ENCODE assay signal across 8 cellular contexts in genomic region chr17:75524971-75525805, GRCh38. TPM values are rescaled to one million over a fixed set of nuclear protein-coding genes. Genes with fewer than 3 reads are reported as not detected.
DNase-seq lines count a peak whose midpoint lies in the region; ATAC-seq and TF ChIP-seq lines count a peak whose summit lies in the region.

Gene LLGL2, plus strand, starts transcription at chr17:75525697. Its CDS starts 17,730 bp downstream, at chr17:75543427.

- H3K23ac ChIP-seq in mesenchymal stem cell (ENCODE audit: low read length in 2 of 2): peak within 1 kb of the TSS in 1 of 2 experiments; percentile 99

- H3K14ac ChIP-seq in mesenchymal stem cell (ENCODE audit: low read length in 2 of 2): no peak within 1 kb of the TSS

- H3K36me3 ChIP-seq in ectodermal cell (ENCODE audit: control insufficient read depth, insufficient read depth, low read length) (peaks cover 3% of the 10 kb centered on the region), mesenchymal stem cell (ENCODE audit: control insufficient read depth in 1 of 2, insufficient read depth in 2 of 2, low read depth in 1 of 2, low read length in 2 of 2) (peaks cover 0 to 33% of the 10 kb centered on the region in 2 experiments)

- H3K79me1 ChIP-seq in mesenchymal stem cell (replicated peaks; ENCODE audit: low read length, poor library complexity, severe bottlenecking): no peaks in the 10 kb centered on the region

- H3K27ac ChIP-seq in ectodermal cell (ENCODE audit: insufficient read depth, low read depth, low read length, poor library complexity, severe bottlenecking) (peak within 1 kb of the TSS; percentile 44), mesenchymal stem cell (ENCODE audit: low read length, poor library complexity, severe bottlenecking) (no peak within 1 kb of the TSS)

- H2BK15ac ChIP-seq in mesenchymal stem cell (ENCODE audit: low read depth, poor library complexity, severe bottlenecking): peak within 1 kb of the TSS; percentile 64

- peak; percentile 19 for TF ChIP-seq CTCF in AG09319 (IDR thresholded peaks at IDR 0.05; ENCODE audit: low read depth, low read length)

- H3K4me2 ChIP-seq in mesenchymal stem cell (ENCODE audit: low read length, poor library complexity, severe bottlenecking): peak within 1 kb of the TSS; percentile 84

- no peak within 1 kb of the TSS for H3K9ac ChIP-seq in mesenchymal stem cell (ENCODE audit: low read length)

- DNase-seq in AG09319 (ENCODE audit: extremely low read depth, low read depth) (no peak), GM19238 (ENCODE audit: insufficient read length, low spot score) (peak; percentile 97), NCI-H69 (lab: John Stamatoyannopoulos, UW) (peak; percentile 99), mesenchymal stem cell (peak; percentile 64)
- DNase-seq in activated CD4-positive, alpha-beta memory T cell treated with anti-CD3 and anti-CD28 coated beads, Interleukin-2, amount 10 ng/mL, durations not matched to agents 7 days and 5 days: peak; percentile 87
- peak; percentile 60 to 76 for DNase-seq in stimulated activated CD8-positive, alpha-beta memory T cell treated with anti-CD3 and anti-CD28 coated beads, Interleukin-2, amount 100 ng/mL, for 48 hours (ENCODE audit: low read depth in 2 of 2)

- POLR2A ChIA-PET in activated CD4-positive, alpha-beta memory T cell treated with anti-CD3 and anti-CD28 coated beads, Interleukin-2, amount 10 ng/mL, durations not matched to agents 7 days and 5 days (lab: Charles Lee): interaction anchor here (0.9 to 3.5 kb wide), 5 partner anchors 8 to 120 kb away, joined by 3 to 29 read pairs (median 5); partner anchors contain the start of genes GRB2 and TSEN54

- H3K4me1 ChIP-seq in ectodermal cell (ENCODE audit: control insufficient read depth, insufficient read depth, low read length): peaks cover 4% of the 10 kb centered on the region
- H3K4me1 ChIP-seq in mesenchymal stem cell (ENCODE audit: control insufficient read depth, insufficient read depth, low read depth, low read length): peaks cover 16% of the 10 kb centered on the region

- H3K27me3 ChIP-seq in ectodermal cell (ENCODE audit: control insufficient read depth, insufficient read depth, low read length, poor library complexity, severe bottlenecking) (peaks cover 27% of the 10 kb centered on the region), mesenchymal stem cell (ENCODE audit: control insufficient read depth in 1 of 2, insufficient read depth in 1 of 2, low read length in 2 of 2) (peaks cover 14 to 30% of the 10 kb centered on the region in 2 experiments)

- peak within 1 kb of the TSS; percentile 85 for H2AFZ ChIP-seq in mesenchymal stem cell (ENCODE audit: low read depth, low read length)

- H3K4me3 ChIP-seq in ectodermal cell (ENCODE audit: insufficient read depth, low read depth, low read length): peak within 1 kb of the TSS; percentile 56
- H3K4me3 ChIP-seq in mesenchymal stem cell (ENCODE audit: insufficient read depth in 1 of 2, low read depth in 1 of 2, low read length in 2 of 2): peak within 1 kb of the TSS; percentile 37 to 66

- peak within 1 kb of the TSS; percentile 52 for H3K27ac Mint-ChIP-seq in activated CD4-positive, alpha-beta memory T cell treated with anti-CD3 and anti-CD28 coated beads, Interleukin-2, amount 10 ng/mL, durations not matched to agents 7 days and 5 days

- peak within 1 kb of the TSS in 1 of 2 experiments; percentile 80 for H3K4ac ChIP-seq in mesenchymal stem cell (ENCODE audit: low read depth in 1 of 2, low read length in 2 of 2)

- peak within 1 kb of the TSS; percentile 71 for H4K8ac ChIP-seq in mesenchymal stem cell (ENCODE audit: low read length)

- peak within 1 kb of the TSS; percentile 46 to 59 for H3K18ac ChIP-seq in mesenchymal stem cell (ENCODE audit: low read depth in 1 of 2, low read length in 2 of 2)

- CTCF ChIA-PET in activated CD4-positive, alpha-beta memory T cell treated with anti-CD3 and anti-CD28 coated beads, Interleukin-2, amount 10 ng/mL, durations not matched to agents 7 days and 5 days (lab: Charles Lee): interaction anchor here (0.6 to 3.6 kb wide), 8 partner anchors 9 to 570 kb away, joined by 3 to 17 read pairs (median 4); partner anchors contain the start of genes TMEM94 and TSEN54

- H2BK12ac ChIP-seq in mesenchymal stem cell (ENCODE audit: low read length in 2 of 2): peak within 1 kb of the TSS in 1 of 2 experiments; percentile 42

- H3K9me3 Mint-ChIP-seq in activated CD4-positive, alpha-beta memory T cell treated with anti-CD3 and anti-CD28 coated beads, Interleukin-2, amount 10 ng/mL, durations not matched to agents 7 days and 5 days: no peaks in the 10 kb centered on the region

- peak within 1 kb of the TSS; percentile 51 for H2BK5ac ChIP-seq in mesenchymal stem cell (ENCODE audit: low read depth, low read length, poor library complexity, severe bottlenecking)

- H3K27me3 Mint-ChIP-seq in activated CD4-positive, alpha-beta memory T cell treated with anti-CD3 and anti-CD28 coated beads, Interleukin-2, amount 10 ng/mL, durations not matched to agents 7 days and 5 days: peaks cover 4% of the 10 kb centered on the region

- peaks cover 25% of the 10 kb centered on the region for H3K36me3 Mint-ChIP-seq in activated CD4-positive, alpha-beta memory T cell treated with anti-CD3 and anti-CD28 coated beads, Interleukin-2, amount 10 ng/mL, durations not matched to agents 7 days and 5 days (ENCODE audit: low read depth)

- peak within 1 kb of the TSS; percentile 72 for H3K4me3 Mint-ChIP-seq in activated CD4-positive, alpha-beta memory T cell treated with anti-CD3 and anti-CD28 coated beads, Interleukin-2, amount 10 ng/mL, durations not matched to agents 7 days and 5 days

- peak; percentile 68 for ATAC-seq in HG03439 (IDR thresholded peaks at IDR 0.05; ENCODE audit: unreplicated experiment)

- peaks cover 19% of the 10 kb centered on the region for H3K4me1 Mint-ChIP-seq in activated CD4-positive, alpha-beta memory T cell treated with anti-CD3 and anti-CD28 coated beads, Interleukin-2, amount 10 ng/mL, durations not matched to agents 7 days and 5 days

- H2BK120ac ChIP-seq in mesenchymal stem cell (ENCODE audit: low read depth, low read length): peak within 1 kb of the TSS; percentile 67

- no peak within 1 kb of the TSS for H4K91ac ChIP-seq in mesenchymal stem cell (ENCODE audit: low read length)

- H3K9me3 ChIP-seq in ectodermal cell (ENCODE audit: control insufficient read depth, low read length): no peaks in the 10 kb centered on the region
- no peaks in the 10 kb centered on the region for H3K9me3 ChIP-seq in mesenchymal stem cell (ENCODE audit: control insufficient read depth, low read length)

- whole genome bisulfite sequencing in ectodermal cell, 2 experiments: 0% methylated on average over 108 of the region's 108 CpGs
- under 1% methylated on average over 62 of the region's 108 CpGs for WGBS in mesenchymal stem cell

- no peak within 1 kb of the TSS for H2AK5ac ChIP-seq in mesenchymal stem cell (ENCODE audit: low read length, severe bottlenecking)

RNA-seq across cellular contexts. Expression of gene LLGL2, which starts in this region (rescaled TPM):
- 10 to 100 TPM; 25.9 to 27.8 TPM for total RNA-seq in activated CD4-positive, alpha-beta memory T cell treated with anti-CD3 and anti-CD28 coated beads, Interleukin-2, amount 10 ng/mL, durations not matched to agents 7 days and 5 days
- polyA plus RNA-seq in ectodermal cell (2013, experiment 1 of 4): 40.6 TPM
- 54.1 TPM for polyA plus RNA-seq in ectodermal cell (2013, experiment 2 of 4)
- polyA plus RNA-seq in ectodermal cell (2013, experiment 3 of 4): 32.3 TPM
- 33.2 TPM for polyA plus RNA-seq in ectodermal cell (2013, experiment 4 of 4)
- polyA plus RNA-seq in mesenchymal stem cell (2013, experiment 1 of 2): 3.6 TPM
- polyA plus RNA-seq in mesenchymal stem cell (2013, experiment 2 of 2): 3.5 TPM
